In genomic region chr20:41003933-41004294, GRCh38 we compare ENCODE assay signal across 1 cellular context.
TF ChIP-seq lines count a peak whose summit lies in the region.
"Not testable (repeated sequence)": the region's sequence is repeated elsewhere in the genome, so short reads cannot be mapped to it uniquely, and the experiment has no call there.

No MANE protein-coding gene starts in this region.

TF ChIP-seq in HepG2, 621 proteins besides CTCF, POLR2A, EP300 and RAD21:
- TF ChIP-seq KLF16 (CRISPR knock-in tag; IDR thresholded peaks at IDR 0.05) (0 out of 4 replicates have a peak, but pooled peaks of 1 of the 2 experiments have one; percentile 6), ZNF572 (CRISPR knock-in tag; IDR thresholded peaks at IDR 0.05) (peak; percentile 97), SETDB1 (CRISPR knock-in tag; IDR thresholded peaks at IDR 0.05; ENCODE audit: borderline replicate concordance) (0 out of 2 replicates have a peak, but pooled peaks have one; percentile 24), ZNF460 (CRISPR knock-in tag; IDR thresholded peaks at IDR 0.05; ENCODE audit: borderline replicate concordance) (peak; percentile 90), ZNF747 (CRISPR knock-in tag; IDR thresholded peaks at IDR 0.05; ENCODE audit: borderline replicate concordance) (0 out of 2 replicates have a peak, but pooled peaks have one; percentile 36), SP2 (CRISPR knock-in tag; IDR thresholded peaks at IDR 0.05) (peak; percentile 35; the same call in 1 of the 2 replicates), ZNF18 (CRISPR knock-in tag; IDR thresholded peaks at IDR 0.05; ENCODE audit: insufficient replicate concordance) (peak; percentile 5), ZNF564 (CRISPR knock-in tag; IDR thresholded peaks at IDR 0.05) (0 out of 2 replicates have a peak, but pooled peaks have one; percentile 35), ZNF607 (CRISPR knock-in tag; IDR thresholded peaks at IDR 0.05; ENCODE audit: borderline replicate concordance) (peak; percentile 56; the same call in 1 of the 2 replicates), THAP8 (CRISPR knock-in tag; IDR thresholded peaks at IDR 0.05; ENCODE audit: borderline replicate concordance) (peak; percentile 62; the same call in 1 of the 2 replicates), ZNF501 (CRISPR knock-in tag; IDR thresholded peaks at IDR 0.05) (peak; percentile 62), ZNF891 (CRISPR knock-in tag; IDR thresholded peaks at IDR 0.05) (0 out of 2 replicates have a peak, but pooled peaks have one; percentile 44), SMC3 (IDR thresholded peaks at IDR 0.05; ENCODE audit: low read length) (peak; percentile 5; the same call in 1 of the 2 replicates), GLI4 (CRISPR knock-in tag; IDR thresholded peaks at IDR 0.05; ENCODE audit: borderline replicate concordance) (0 out of 2 replicates have a peak, but pooled peaks have one; percentile 37), ZBTB40 (CRISPR knock-in tag; IDR thresholded peaks at IDR 0.05) (peak; percentile 23; the same call in 1 of the 2 replicates), ZNF598 (CRISPR knock-in tag; IDR thresholded peaks at IDR 0.05; ENCODE audit: borderline replicate concordance) (0 out of 2 replicates have a peak, but pooled peaks have one; percentile 18), ZNF878 (CRISPR knock-in tag; IDR thresholded peaks at IDR 0.05) (0 out of 2 replicates have a peak, but pooled peaks have one; percentile 30), HIVEP1 (CRISPR knock-in tag; IDR thresholded peaks at IDR 0.05) (peak; percentile 33; the same call in 1 of the 2 replicates), ZBTB7A (CRISPR knock-in tag; IDR thresholded peaks at IDR 0.05) (peak; percentile 5; the same call in 1 of the 2 replicates), ZMYM3 (CRISPR knock-in tag; IDR thresholded peaks at IDR 0.05) (peak; percentile 55; the same call in 1 of the 2 replicates)
- TF ChIP-seq, protein P1, sequence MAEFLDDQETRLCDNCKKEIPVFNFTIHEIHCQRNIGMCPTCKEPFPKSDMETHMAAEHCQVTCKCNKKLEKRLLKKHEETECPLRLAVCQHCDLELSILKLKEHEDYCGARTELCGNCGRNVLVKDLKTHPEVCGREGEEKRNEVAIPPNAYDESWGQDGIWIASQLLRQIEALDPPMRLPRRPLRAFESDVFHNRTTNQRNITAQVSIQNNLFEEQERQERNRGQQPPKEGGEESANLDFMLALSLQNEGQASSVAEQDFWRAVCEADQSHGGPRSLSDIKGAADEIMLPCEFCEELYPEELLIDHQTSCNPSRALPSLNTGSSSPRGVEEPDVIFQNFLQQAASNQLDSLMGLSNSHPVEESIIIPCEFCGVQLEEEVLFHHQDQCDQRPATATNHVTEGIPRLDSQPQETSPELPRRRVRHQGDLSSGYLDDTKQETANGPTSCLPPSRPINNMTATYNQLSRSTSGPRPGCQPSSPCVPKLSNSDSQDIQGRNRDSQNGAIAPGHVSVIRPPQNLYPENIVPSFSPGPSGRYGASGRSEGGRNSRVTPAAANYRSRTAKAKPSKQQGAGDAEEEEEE (CRISPR knock-in tag; IDR thresholded peaks at IDR 0.05; ENCODE audit: borderline replicate concordance) = 0 out of 2 replicates have a peak, but pooled peaks have one; percentile 42
- TF ChIP-seq, protein P2, sequence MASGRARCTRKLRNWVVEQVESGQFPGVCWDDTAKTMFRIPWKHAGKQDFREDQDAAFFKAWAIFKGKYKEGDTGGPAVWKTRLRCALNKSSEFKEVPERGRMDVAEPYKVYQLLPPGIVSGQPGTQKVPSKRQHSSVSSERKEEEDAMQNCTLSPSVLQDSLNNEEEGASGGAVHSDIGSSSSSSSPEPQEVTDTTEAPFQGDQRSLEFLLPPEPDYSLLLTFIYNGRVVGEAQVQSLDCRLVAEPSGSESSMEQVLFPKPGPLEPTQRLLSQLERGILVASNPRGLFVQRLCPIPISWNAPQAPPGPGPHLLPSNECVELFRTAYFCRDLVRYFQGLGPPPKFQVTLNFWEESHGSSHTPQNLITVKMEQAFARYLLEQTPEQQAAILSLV (CRISPR knock-in tag; IDR thresholded peaks at IDR 0.05; ENCODE audit: borderline replicate concordance) = 0 out of 2 replicates have a peak, but pooled peaks have one; percentile 32
- TF ChIP-seq ZBTB40 (IDR thresholded peaks at IDR 0.05) = not testable (repeated sequence)
